Comparison of ENCODE assay signal across 16 cellular contexts in genomic region chr18:37965572-37965970, GRCh38.
"Had no signal": no experiment of that assay in that cellular context is flagged by ENCODE, and none has a peak within 500 bp of the region (broad histone marks: within the 10 kb centered on the region; RNA-seq: fewer than 3 reads in every experiment).

No MANE protein-coding gene starts in this region.

- H3K27me3 ChIP-seq: colonic mucosa, esophagus squamous epithelium, pancreas had no signal

- H3K9me3 ChIP-seq: colonic mucosa, esophagus squamous epithelium, pancreas had no signal

- H3K4me3 ChIP-seq: colonic mucosa, esophagus squamous epithelium, lung, pancreas had no signal

- FAIRE-seq: endothelial cell of umbilical vein, kidney, pancreas, small intestine had no signal

- DNase-seq: colonic mucosa; dermis blood vessel endothelial cell; esophagus squamous epithelium; foreskin fibroblast; kidney; left colon; left ventricle myocardium superior; naive B cell; occipital lobe; pancreas; right cardiac atrium; small intestine; stimulated activated CD4-positive, alpha-beta T cell treated with anti-CD3 and anti-CD28 coated beads, Interleukin-12 subunit alpha, Interleukin-12 subunit beta, amount 100 ng/mL, for 4 hours; stimulated activated naive CD4-positive, alpha-beta T cell treated with Interleukin-2 at 50 U/mL for 16 hours had no signal

- H3K36me3 ChIP-seq: colonic mucosa, esophagus squamous epithelium, pancreas had no signal

- H3K4me1 ChIP-seq: colonic mucosa, esophagus squamous epithelium, pancreas had no signal

- ATAC-seq: left colon, left ventricle myocardium superior, pancreas, right cardiac atrium had no signal

- H3K27ac ChIP-seq: colonic mucosa, esophagus squamous epithelium, pancreas had no signal
